In genomic region chr2:74741076-74741460, GRCh38 we compare ENCODE assay signal across 1 cellular context.
A peak's percentile ranks its signal among the peaks of the same experiment; 100 is the strongest.
TF ChIP-seq lines count a peak whose summit lies in the region.

No MANE protein-coding gene starts in this region.

TF ChIP-seq in HepG2, 621 proteins besides CTCF, POLR2A, EP300 and RAD21 (continued from another document):
- TF ChIP-seq, protein P1, sequence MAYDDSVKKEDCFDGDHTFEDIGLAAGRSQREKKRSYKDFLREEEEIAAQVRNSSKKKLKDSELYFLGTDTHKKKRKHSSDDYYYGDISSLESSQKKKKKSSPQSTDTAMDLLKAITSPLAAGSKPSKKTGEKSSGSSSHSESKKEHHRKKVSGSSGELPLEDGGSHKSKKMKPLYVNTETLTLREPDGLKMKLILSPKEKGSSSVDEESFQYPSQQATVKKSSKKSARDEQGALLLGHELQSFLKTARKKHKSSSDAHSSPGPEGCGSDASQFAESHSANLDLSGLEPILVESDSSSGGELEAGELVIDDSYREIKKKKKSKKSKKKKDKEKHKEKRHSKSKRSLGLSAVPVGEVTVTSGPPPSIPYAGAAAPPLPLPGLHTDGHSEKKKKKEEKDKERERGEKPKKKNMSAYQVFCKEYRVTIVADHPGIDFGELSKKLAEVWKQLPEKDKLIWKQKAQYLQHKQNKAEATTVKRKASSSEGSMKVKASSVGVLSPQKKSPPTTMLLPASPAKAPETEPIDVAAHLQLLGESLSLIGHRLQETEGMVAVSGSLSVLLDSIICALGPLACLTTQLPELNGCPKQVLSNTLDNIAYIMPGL (CRISPR knock-in tag; IDR thresholded peaks at IDR 0.05; ENCODE audit: borderline replicate concordance in 1 of 2, low read depth in 1 of 2), result peak in 1 of 2 experiments; percentile 4; a peak in 1 of 4 replicates
- TF ChIP-seq MLX (CRISPR knock-in tag; IDR thresholded peaks at IDR 0.05), result no peak
- TF ChIP-seq ADNP (CRISPR knock-in tag; IDR thresholded peaks at IDR 0.05), result no peak
- no peak for TF ChIP-seq ZNF570 (CRISPR knock-in tag; IDR thresholded peaks at IDR 0.05; ENCODE audit: borderline replicate concordance)
- no peak for TF ChIP-seq ZSCAN25 (CRISPR knock-in tag; IDR thresholded peaks at IDR 0.05)
- no peak for TF ChIP-seq FOXA3 (CRISPR knock-in tag; IDR thresholded peaks at IDR 0.05)
- no peak for TF ChIP-seq NR2F1 (CRISPR knock-in tag; IDR thresholded peaks at IDR 0.05)
- 0 out of 2 replicates have a peak, but pooled peaks have one; percentile 37 for TF ChIP-seq ZNF546 (CRISPR knock-in tag; conservative IDR thresholded peaks at IDR 0.05)
- no peak for TF ChIP-seq SAFB2 (CRISPR knock-in tag; IDR thresholded peaks at IDR 0.05; ENCODE audit: borderline replicate concordance, low read depth)
- TF ChIP-seq MAF1 (CRISPR knock-in tag; IDR thresholded peaks at IDR 0.05; ENCODE audit: borderline replicate concordance), result no peak
- no peak for TF ChIP-seq HMG20A (CRISPR knock-in tag; IDR thresholded peaks at IDR 0.05; ENCODE audit: borderline replicate concordance)
- no peak for TF ChIP-seq PTBP1 (IDR thresholded peaks at IDR 0.05; ENCODE audit: low read depth, low read length, poor library complexity, severe bottlenecking)
- no peak for TF ChIP-seq KLF13 (CRISPR knock-in tag; IDR thresholded peaks at IDR 0.05)
- no peak for TF ChIP-seq ZNF772 (CRISPR knock-in tag; IDR thresholded peaks at IDR 0.05)
- TF ChIP-seq ZNF17 (CRISPR knock-in tag; IDR thresholded peaks at IDR 0.05), result no peak
- TF ChIP-seq ARNT2 (CRISPR knock-in tag; IDR thresholded peaks at IDR 0.05; ENCODE audit: low read depth), result 0 out of 2 replicates have a peak, but pooled peaks have one; percentile 12
- TF ChIP-seq, protein P2, sequence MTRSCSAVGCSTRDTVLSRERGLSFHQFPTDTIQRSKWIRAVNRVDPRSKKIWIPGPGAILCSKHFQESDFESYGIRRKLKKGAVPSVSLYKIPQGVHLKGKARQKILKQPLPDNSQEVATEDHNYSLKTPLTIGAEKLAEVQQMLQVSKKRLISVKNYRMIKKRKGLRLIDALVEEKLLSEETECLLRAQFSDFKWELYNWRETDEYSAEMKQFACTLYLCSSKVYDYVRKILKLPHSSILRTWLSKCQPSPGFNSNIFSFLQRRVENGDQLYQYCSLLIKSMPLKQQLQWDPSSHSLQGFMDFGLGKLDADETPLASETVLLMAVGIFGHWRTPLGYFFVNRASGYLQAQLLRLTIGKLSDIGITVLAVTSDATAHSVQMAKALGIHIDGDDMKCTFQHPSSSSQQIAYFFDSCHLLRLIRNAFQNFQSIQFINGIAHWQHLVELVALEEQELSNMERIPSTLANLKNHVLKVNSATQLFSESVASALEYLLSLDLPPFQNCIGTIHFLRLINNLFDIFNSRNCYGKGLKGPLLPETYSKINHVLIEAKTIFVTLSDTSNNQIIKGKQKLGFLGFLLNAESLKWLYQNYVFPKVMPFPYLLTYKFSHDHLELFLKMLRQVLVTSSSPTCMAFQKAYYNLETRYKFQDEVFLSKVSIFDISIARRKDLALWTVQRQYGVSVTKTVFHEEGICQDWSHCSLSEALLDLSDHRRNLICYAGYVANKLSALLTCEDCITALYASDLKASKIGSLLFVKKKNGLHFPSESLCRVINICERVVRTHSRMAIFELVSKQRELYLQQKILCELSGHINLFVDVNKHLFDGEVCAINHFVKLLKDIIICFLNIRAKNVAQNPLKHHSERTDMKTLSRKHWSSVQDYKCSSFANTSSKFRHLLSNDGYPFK (CRISPR knock-in tag; IDR thresholded peaks at IDR 0.05; ENCODE audit: borderline replicate concordance), result no peak
- TF ChIP-seq ZNF230 (CRISPR knock-in tag; IDR thresholded peaks at IDR 0.05), result no peak
- TF ChIP-seq ZNF503 (CRISPR knock-in tag; IDR thresholded peaks at IDR 0.05), result 0 out of 2 replicates have a peak, but pooled peaks have one; percentile 4
- TF ChIP-seq SIN3B (IDR thresholded peaks at IDR 0.05; ENCODE audit: low read length), result no peak
- TF ChIP-seq, protein P3, sequence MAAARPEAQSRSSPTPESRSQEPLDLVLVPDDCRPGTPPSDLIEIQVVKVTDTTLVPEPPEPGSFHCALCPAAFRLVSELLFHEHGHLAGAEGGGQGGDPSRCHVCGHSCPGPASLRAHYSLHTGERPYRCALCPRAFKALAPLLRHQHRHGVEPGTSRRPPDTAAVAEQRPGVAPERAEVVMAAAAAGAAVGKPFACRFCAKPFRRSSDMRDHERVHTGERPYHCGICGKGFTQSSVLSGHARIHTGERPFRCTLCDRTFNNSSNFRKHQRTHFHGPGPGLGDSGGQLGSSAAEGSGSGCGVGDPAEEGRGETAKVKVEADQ (CRISPR knock-in tag; IDR thresholded peaks at IDR 0.05; ENCODE audit: borderline replicate concordance), result peak; percentile 49; the same call in 1 of the 2 replicates
- no peak for TF ChIP-seq TBX2 (CRISPR knock-in tag; IDR thresholded peaks at IDR 0.05; ENCODE audit: borderline replicate concordance)
- no peak for TF ChIP-seq PRMT3 (CRISPR knock-in tag; IDR thresholded peaks at IDR 0.05; ENCODE audit: borderline replicate concordance, low read depth)
- TF ChIP-seq ZNF687 (CRISPR knock-in tag; IDR thresholded peaks at IDR 0.05), result peak; percentile 37; the same call in 1 of the 2 replicates
- 0 out of 2 replicates have a peak, but pooled peaks have one; percentile 14 for TF ChIP-seq KAT7 (CRISPR knock-in tag; IDR thresholded peaks at IDR 0.05; ENCODE audit: borderline replicate concordance)
- no peak for TF ChIP-seq NR3C1 (CRISPR knock-in tag; IDR thresholded peaks at IDR 0.05)
- no peak for TF ChIP-seq ZBTB8A (CRISPR knock-in tag; IDR thresholded peaks at IDR 0.05; ENCODE audit: borderline replicate concordance, low read depth)
- no peak for TF ChIP-seq BRD4 (CRISPR knock-in tag; IDR thresholded peaks at IDR 0.05)
- no peak for TF ChIP-seq KMT2B (CRISPR knock-in tag; IDR thresholded peaks at IDR 0.05)
- TF ChIP-seq ZNF883 (CRISPR knock-in tag; IDR thresholded peaks at IDR 0.05; ENCODE audit: not compliant biosample characterization), result peak; percentile 13
- no peak for TF ChIP-seq GMEB1 (CRISPR knock-in tag; IDR thresholded peaks at IDR 0.05; ENCODE audit: borderline replicate concordance)
- no peak for TF ChIP-seq TSC22D2 (CRISPR knock-in tag; IDR thresholded peaks at IDR 0.05; ENCODE audit: borderline replicate concordance)
- no peak for TF ChIP-seq PAF1 (CRISPR knock-in tag; IDR thresholded peaks at IDR 0.05)
- TF ChIP-seq ARID3A (IDR thresholded peaks at IDR 0.05; ENCODE audit: low read depth, low read length), result no peak
- no peak for TF ChIP-seq ZBTB2 (CRISPR knock-in tag; IDR thresholded peaks at IDR 0.05; ENCODE audit: low read depth)
- no peak for TF ChIP-seq HNRNPK (IDR thresholded peaks at IDR 0.05; ENCODE audit: low read depth, low read length, poor library complexity, severe bottlenecking)
- no peak for TF ChIP-seq ZNF138 (CRISPR knock-in tag; IDR thresholded peaks at IDR 0.05; ENCODE audit: low read depth)
- no peak for TF ChIP-seq HOXA9 (CRISPR knock-in tag; IDR thresholded peaks at IDR 0.05; ENCODE audit: borderline replicate concordance)
- TF ChIP-seq, protein P4, sequence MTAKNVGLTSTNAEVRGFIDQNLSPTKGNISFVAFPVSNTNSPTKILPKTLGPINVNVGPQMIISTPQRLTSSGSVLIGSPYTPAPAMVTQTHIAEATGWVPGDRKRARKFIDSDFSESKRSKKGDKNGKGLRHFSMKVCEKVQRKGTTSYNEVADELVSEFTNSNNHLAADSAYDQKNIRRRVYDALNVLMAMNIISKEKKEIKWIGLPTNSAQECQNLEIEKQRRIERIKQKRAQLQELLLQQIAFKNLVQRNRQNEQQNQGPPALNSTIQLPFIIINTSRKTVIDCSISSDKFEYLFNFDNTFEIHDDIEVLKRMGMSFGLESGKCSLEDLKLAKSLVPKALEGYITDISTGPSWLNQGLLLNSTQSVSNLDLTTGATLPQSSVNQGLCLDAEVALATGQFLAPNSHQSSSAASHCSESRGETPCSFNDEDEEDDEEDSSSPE (CRISPR knock-in tag; IDR thresholded peaks at IDR 0.05), result no peak
- TF ChIP-seq ZNF768 (CRISPR knock-in tag; IDR thresholded peaks at IDR 0.05), result no peak
- TF ChIP-seq ZNF143 (CRISPR knock-in tag; IDR thresholded peaks at IDR 0.05), result no peak
- TF ChIP-seq BHLHE40 (IDR thresholded peaks at IDR 0.05; ENCODE audit: low read length), result no peak
